ENCODE assay signal across 1 cellular context in the genomic region with DNA sequence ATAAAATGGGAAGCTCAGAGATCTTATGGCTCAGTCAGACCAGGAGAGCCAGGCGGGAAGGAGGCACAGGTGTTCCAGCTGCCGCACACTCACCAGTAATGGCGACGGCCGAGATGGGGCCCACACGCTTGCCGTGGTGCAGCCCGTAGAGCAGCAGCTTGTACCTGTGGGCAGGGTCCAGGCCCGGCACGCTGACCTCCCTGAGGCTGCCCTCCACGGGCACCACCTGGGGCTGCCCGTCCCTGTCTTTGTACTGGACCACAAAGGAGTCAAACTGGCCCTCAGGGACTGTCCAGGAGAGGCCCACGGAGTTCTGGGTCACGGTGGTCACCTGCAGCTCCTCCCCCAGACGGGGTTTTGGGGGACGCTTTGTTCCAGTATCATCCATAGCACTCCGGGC.
TF ChIP-seq lines count a peak whose summit lies in the region.

No MANE protein-coding gene starts in this region.

TF ChIP-seq in HepG2, 621 proteins besides CTCF, POLR2A, EP300 and RAD21:
- no peak for TF ChIP-seq ZNF691 (CRISPR knock-in tag; IDR thresholded peaks at IDR 0.05; ENCODE audit: borderline replicate concordance, low read depth)
- no peak for TF ChIP-seq ZNF572 (CRISPR knock-in tag; IDR thresholded peaks at IDR 0.05)
- TF ChIP-seq PTBP1 (IDR thresholded peaks at IDR 0.05; ENCODE audit: low read depth, low read length, poor library complexity, severe bottlenecking) = no peak
